In genomic region chr19:35156673-35157014, GRCh38 we compare ENCODE assay signal across 17 cellular contexts. TPM values are rescaled to one million over a fixed set of nuclear protein-coding genes. Genes with fewer than 3 reads are reported as not detected.
A peak's percentile ranks its signal among the peaks of the same experiment; 100 is the strongest.
DNase-seq lines count a peak whose midpoint lies in the region; ATAC-seq and TF ChIP-seq lines count a peak whose summit lies in the region.
"Had no signal": no experiment of that assay in that cellular context is flagged by ENCODE, and none has a peak within 500 bp of the region (broad histone marks: within the 10 kb centered on the region; RNA-seq: fewer than 3 reads in every experiment).

No MANE protein-coding gene starts in this region.

- no peaks in the 10 kb centered on the region for H3K27me3 ChIP-seq in MM.1S (replicated peaks; ENCODE audit: insufficient read depth, low read length)
- H3K27me3 ChIP-seq: MG63 had no signal

- H3K4me3 Mint-ChIP-seq in activated CD8-positive, alpha-beta memory T cell treated with anti-CD3 and anti-CD28 coated beads, Interleukin-2, amount 10 ng/mL, durations not matched to agents 7 days and 5 days, result peak overlapping the region; percentile 97
- H3K4me3 Mint-ChIP-seq in activated naive CD8-positive, alpha-beta T cell, result peak overlapping the region; percentile 99
- peak overlapping the region; percentile 62 for H3K4me3 Mint-ChIP-seq in nephron progenitor cell

- peaks cover 63% of the 10 kb centered on the region for H3K36me3 Mint-ChIP-seq in activated CD8-positive, alpha-beta memory T cell treated with anti-CD3 and anti-CD28 coated beads, Interleukin-2, amount 10 ng/mL, durations not matched to agents 7 days and 5 days
- H3K36me3 Mint-ChIP-seq in activated naive CD8-positive, alpha-beta T cell, result peaks cover 26% of the 10 kb centered on the region
- H3K36me3 Mint-ChIP-seq in nephron progenitor cell (ENCODE audit: low read depth), result peaks cover 18% of the 10 kb centered on the region

- peaks cover 37% of the 10 kb centered on the region for H3K4me1 Mint-ChIP-seq in activated CD8-positive, alpha-beta memory T cell treated with anti-CD3 and anti-CD28 coated beads, Interleukin-2, amount 10 ng/mL, durations not matched to agents 7 days and 5 days
- peaks cover 54% of the 10 kb centered on the region for H3K4me1 Mint-ChIP-seq in activated naive CD8-positive, alpha-beta T cell (ENCODE audit: low read depth)
- H3K4me1 Mint-ChIP-seq in nephron progenitor cell, result peaks cover 43% of the 10 kb centered on the region

- peaks cover 11% of the 10 kb centered on the region for H3K4me1 ChIP-seq in MM.1S (ENCODE audit: low read length)

- H3K4me3 ChIP-seq in MM.1S (ENCODE audit: low read length), result no peak overlapping the region

- no peaks in the 10 kb centered on the region for H3K9me3 ChIP-seq in MM.1S (replicated peaks; ENCODE audit: insufficient read depth, low read length)

- TF ChIP-seq CTCF in MM.1S (IDR thresholded peaks at IDR 0.05; ENCODE audit: low read length) (no peak), nephron progenitor cell (IDR thresholded peaks at IDR 0.05) (no peak)

- H3K9ac ChIP-seq in MM.1S (ENCODE audit: low read length), result no peak overlapping the region

- H3K4me2 ChIP-seq in MM.1S (ENCODE audit: low read depth, low read length), result peak overlapping the region; percentile 100; the same call in 1 of the 2 replicates

- ATAC-seq in activated CD8-positive, alpha-beta memory T cell treated with anti-CD3 and anti-CD28 coated beads, Interleukin-2, amount 10 ng/mL, durations not matched to agents 7 days and 5 days, result no peak

- peaks cover 4% of the 10 kb centered on the region for H3K27me3 Mint-ChIP-seq in activated CD8-positive, alpha-beta memory T cell treated with anti-CD3 and anti-CD28 coated beads, Interleukin-2, amount 10 ng/mL, durations not matched to agents 7 days and 5 days
- no peaks in the 10 kb centered on the region for H3K27me3 Mint-ChIP-seq in activated naive CD8-positive, alpha-beta T cell
- H3K27me3 Mint-ChIP-seq in nephron progenitor cell (ENCODE audit: low read depth, poor library complexity), result peaks cover 38% of the 10 kb centered on the region

- H3K9me3 Mint-ChIP-seq in activated CD8-positive, alpha-beta memory T cell treated with anti-CD3 and anti-CD28 coated beads, Interleukin-2, amount 10 ng/mL, durations not matched to agents 7 days and 5 days (ENCODE audit: low read depth), result peaks cover 6% of the 10 kb centered on the region
- H3K9me3 Mint-ChIP-seq in activated naive CD8-positive, alpha-beta T cell (ENCODE audit: low read depth), result no peaks in the 10 kb centered on the region
- no peaks in the 10 kb centered on the region for H3K9me3 Mint-ChIP-seq in nephron progenitor cell
- H3K9me3 Mint-ChIP-seq: nephron had no signal

- no peak overlapping the region for H2AFZ ChIP-seq in MM.1S (ENCODE audit: low read length)

- H3K27ac ChIP-seq in MM.1S (ENCODE audit: low read length), result no peak overlapping the region

- DNase-seq in activated CD8-positive, alpha-beta memory T cell treated with anti-CD3 and anti-CD28 coated beads, Interleukin-2, amount 10 ng/mL, durations not matched to agents 7 days and 5 days, result no peak
- no peak for DNase-seq in activated CD8-positive, alpha-beta memory T cell treated with anti-CD3 and anti-CD28 coated beads for 24 hours
- DNase-seq in MM.1S, result no peak
- no peak for DNase-seq in nephron progenitor cell
- no peak for DNase-seq in HT-29 (ENCODE audit: low spot score)
- no peak for DNase-seq in LoVo (ENCODE audit: low spot score)
- DNase-seq in HuH-7.5 (ENCODE audit: low spot score), result no peak
- DNase-seq: activated CD4-positive, alpha-beta T cell treated with anti-CD3 and anti-CD28 coated beads for 4 hours; foreskin melanocyte; GF-D8; MG63; NCI-H2029 treated with DMSO at 0.1 percent for 48 hours; NCI-H69 had no signal

- no peaks in the 10 kb centered on the region for H3K9me2 ChIP-seq in MM.1S (replicated peaks; ENCODE audit: insufficient read depth, low read length)

- H3K79me2 ChIP-seq in MM.1S (ENCODE audit: low read length), result peaks cover 51% of the 10 kb centered on the region

- H3F3A ChIP-seq in MM.1S (ENCODE audit: insufficient read depth, low read length), result no peaks in the 10 kb centered on the region

- CTCF ChIA-PET in activated CD8-positive, alpha-beta memory T cell treated with anti-CD3 and anti-CD28 coated beads, Interleukin-2, amount 10 ng/mL, durations not matched to agents 7 days and 5 days (lab: Charles Lee), result no interaction called here

- peaks cover 8% of the 10 kb centered on the region for H3K36me3 ChIP-seq in MM.1S (replicated peaks; ENCODE audit: insufficient read depth, low read length)

- peak overlapping the region; percentile 30 for H3K27ac Mint-ChIP-seq in activated CD8-positive, alpha-beta memory T cell treated with anti-CD3 and anti-CD28 coated beads, Interleukin-2, amount 10 ng/mL, durations not matched to agents 7 days and 5 days
- H3K27ac Mint-ChIP-seq in activated naive CD8-positive, alpha-beta T cell, result peak overlapping the region; percentile 100
- H3K27ac Mint-ChIP-seq in nephron progenitor cell, result no peak overlapping the region
- H3K27ac Mint-ChIP-seq: nephron had no signal

- H4K20me1 ChIP-seq in MM.1S (ENCODE audit: insufficient read depth, low read length), result no peaks in the 10 kb centered on the region

RNA-seq across cellular contexts. Expression of gene FXYD5, which starts 2.1 kb away (rescaled TPM):
- total RNA-seq in activated CD8-positive, alpha-beta memory T cell treated with anti-CD3 and anti-CD28 coated beads, Interleukin-2, amount 10 ng/mL, durations not matched to agents 7 days and 5 days, result 100 to 1,000 TPM; 262 to 354 TPM
- 46.4 and 48.2 TPM in 2 replicates for total RNA-seq in HT-29 (2014; rRNA removed; shearing (Covaris generic))

RNA-seq across cellular contexts. Expression of gene FXYD7, which starts 13.6 kb away (rescaled TPM):
- 1 to 10 TPM; 1.1 to 1.9 TPM for total RNA-seq in activated CD8-positive, alpha-beta memory T cell treated with anti-CD3 and anti-CD28 coated beads, Interleukin-2, amount 10 ng/mL, durations not matched to agents 7 days and 5 days
- not detected in 2 replicates for total RNA-seq in HT-29 (2014; rRNA removed; shearing (Covaris generic))
- total RNA-seq: cardiac septum had no signal

RNA-seq across cellular contexts. Expression of gene FXYD1, which starts 18.0 kb away (rescaled TPM):
- under 1 TPM in 1 of 2 experiments, not detected in 1; 0.61 TPM for total RNA-seq in activated CD8-positive, alpha-beta memory T cell treated with anti-CD3 and anti-CD28 coated beads, Interleukin-2, amount 10 ng/mL, durations not matched to agents 7 days and 5 days
- total RNA-seq in HT-29 (2014; rRNA removed; shearing (Covaris generic)), result not detected in 2 replicates

RNA-seq across cellular contexts. Expression of gene LGI4, which starts 21.8 kb away (rescaled TPM):
- not detected for total RNA-seq in activated CD8-positive, alpha-beta memory T cell treated with anti-CD3 and anti-CD28 coated beads, Interleukin-2, amount 10 ng/mL, durations not matched to agents 7 days and 5 days
- not detected in 2 replicates for total RNA-seq in HT-29 (2014; rRNA removed; shearing (Covaris generic))

RNA-seq across cellular contexts. Expression of gene FXYD3, which starts 41.0 kb away (rescaled TPM):
- total RNA-seq in activated CD8-positive, alpha-beta memory T cell treated with anti-CD3 and anti-CD28 coated beads, Interleukin-2, amount 10 ng/mL, durations not matched to agents 7 days and 5 days, result not detected
- 15.8 and 38.9 TPM in 2 replicates for total RNA-seq in HT-29 (2014; rRNA removed; shearing (Covaris generic))
- total RNA-seq: cardiac septum, liver had no signal
